1 cellular context compared by ENCODE assay signal in genomic region chr9:30925126-30925525, GRCh38.
TF ChIP-seq lines count a peak whose summit lies in the region.

No MANE protein-coding gene starts in this region.

TF ChIP-seq in GM23338, 12 proteins besides CTCF, POLR2A, EP300 and RAD21:
- TF ChIP-seq ZNF462 (CRISPR knock-in tag; IDR thresholded peaks at IDR 0.05) (no peak), NANOG (IDR thresholded peaks at IDR 0.05; ENCODE audit: borderline replicate concordance) (no peak), POLR2AphosphoS5 (IDR thresholded peaks at IDR 0.05; ENCODE audit: low read depth) (no peak), JUNB (IDR thresholded peaks at IDR 0.05; ENCODE audit: unreplicated experiment) (no peak), CREB1 (CRISPR knock-in tag; IDR thresholded peaks at IDR 0.05; ENCODE audit: low read depth) (no peak), EZH2 (IDR thresholded peaks at IDR 0.05; ENCODE audit: low read depth, unreplicated experiment) (no peak), ZNF331 (CRISPR knock-in tag; IDR thresholded peaks at IDR 0.05; ENCODE audit: low read depth) (no peak), STAT1 (IDR thresholded peaks at IDR 0.05; ENCODE audit: unreplicated experiment) (no peak), ZNF114 (CRISPR knock-in tag; IDR thresholded peaks at IDR 0.05) (no peak), REST (IDR thresholded peaks at IDR 0.05; ENCODE audit: unreplicated experiment) (no peak), ETS1 (IDR thresholded peaks at IDR 0.05) (no peak), EZH2phosphoT487 (IDR thresholded peaks at IDR 0.05; ENCODE audit: unreplicated experiment) (no peak)
